ENCODE assay signal across 1 cellular context in the genomic region with DNA sequence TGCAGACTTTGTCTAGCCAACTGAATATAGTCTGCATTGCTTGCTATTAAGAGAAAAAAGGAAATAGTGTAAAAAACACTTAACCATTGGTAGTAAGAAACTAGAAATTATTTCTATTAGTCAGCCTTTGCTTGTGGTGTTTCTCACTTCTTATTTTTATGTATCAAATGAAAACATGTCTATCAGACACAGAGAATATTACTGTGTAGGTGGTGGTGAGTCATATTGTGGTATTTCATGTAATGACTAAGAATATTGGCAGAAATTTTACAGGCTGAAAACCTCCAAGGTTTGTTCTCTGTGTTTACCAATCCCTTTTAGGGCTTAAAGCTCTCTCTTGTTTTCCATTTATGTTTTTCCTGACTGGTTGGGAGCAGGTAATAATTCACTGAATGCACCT.
A peak's percentile ranks its signal among the peaks of the same experiment; 100 is the strongest.
TF ChIP-seq lines count a peak whose summit lies in the region.

No MANE protein-coding gene starts in this region.

TF ChIP-seq in HEK293, 187 proteins besides CTCF, POLR2A, EP300 and RAD21 (continued from another document):
- TF ChIP-seq RBAK (tag by site-specific recombination; IDR thresholded peaks at IDR 0.05) (no peak), PRDM1 (tag by site-specific recombination; IDR thresholded peaks at IDR 0.05) (peak; percentile 52; the same call in 1 of the 2 replicates), GLIS1 (tag by site-specific recombination; IDR thresholded peaks at IDR 0.05) (peak; percentile 11; the same call in 1 of the 2 replicates), SP7 (tag by site-specific recombination; IDR thresholded peaks at IDR 0.05) (peak; percentile 49; the same call in 1 of the 2 replicates), ZNF660 (tag by site-specific recombination; IDR thresholded peaks at IDR 0.05) (0 out of 2 replicates have a peak, but pooled peaks have one; percentile 25), GFI1B (tag by site-specific recombination; IDR thresholded peaks at IDR 0.05) (no peak), ZFP3 (tag by site-specific recombination; IDR thresholded peaks at IDR 0.05; ENCODE audit: low read depth) (no peak), ZFP41 (tag by site-specific recombination; IDR thresholded peaks at IDR 0.05; ENCODE audit: borderline replicate concordance) (no peak), ZFHX2 (tag by site-specific recombination; conservative IDR thresholded peaks at IDR 0.05) (peak; percentile 33; the same call in 1 of the 2 replicates), ZNF121 (tag by site-specific recombination; IDR thresholded peaks at IDR 0.05) (no peak), ZNF133 (tag by site-specific recombination; IDR thresholded peaks at IDR 0.05) (no peak), OSR2 (tag by site-specific recombination; IDR thresholded peaks at IDR 0.05) (no peak), ZSCAN16 (tag by site-specific recombination; IDR thresholded peaks at IDR 0.05) (no peak), ZNF19 (tag by site-specific recombination; IDR thresholded peaks at IDR 0.05; ENCODE audit: low read depth) (no peak)
- TF ChIP-seq, protein P1, sequence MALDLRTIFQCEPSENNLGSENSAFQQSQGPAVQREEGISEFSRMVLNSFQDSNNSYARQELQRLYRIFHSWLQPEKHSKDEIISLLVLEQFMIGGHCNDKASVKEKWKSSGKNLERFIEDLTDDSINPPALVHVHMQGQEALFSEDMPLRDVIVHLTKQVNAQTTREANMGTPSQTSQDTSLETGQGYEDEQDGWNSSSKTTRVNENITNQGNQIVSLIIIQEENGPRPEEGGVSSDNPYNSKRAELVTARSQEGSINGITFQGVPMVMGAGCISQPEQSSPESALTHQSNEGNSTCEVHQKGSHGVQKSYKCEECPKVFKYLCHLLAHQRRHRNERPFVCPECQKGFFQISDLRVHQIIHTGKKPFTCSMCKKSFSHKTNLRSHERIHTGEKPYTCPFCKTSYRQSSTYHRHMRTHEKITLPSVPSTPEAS (tag by site-specific recombination; IDR thresholded peaks at IDR 0.05), result no peak
- TF ChIP-seq, protein P2, sequence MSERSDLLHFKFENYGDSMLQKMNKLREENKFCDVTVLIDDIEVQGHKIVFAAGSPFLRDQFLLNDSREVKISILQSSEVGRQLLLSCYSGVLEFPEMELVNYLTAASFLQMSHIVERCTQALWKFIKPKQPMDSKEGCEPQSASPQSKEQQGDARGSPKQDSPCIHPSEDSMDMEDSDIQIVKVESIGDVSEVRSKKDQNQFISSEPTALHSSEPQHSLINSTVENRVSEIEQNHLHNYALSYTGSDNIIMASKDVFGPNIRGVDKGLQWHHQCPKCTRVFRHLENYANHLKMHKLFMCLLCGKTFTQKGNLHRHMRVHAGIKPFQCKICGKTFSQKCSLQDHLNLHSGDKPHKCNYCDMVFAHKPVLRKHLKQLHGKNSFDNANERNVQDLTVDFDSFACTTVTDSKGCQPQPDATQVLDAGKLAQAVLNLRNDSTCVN (tag by site-specific recombination; optimal IDR thresholded peaks at IDR 0.05), result no peak
- TF ChIP-seq, protein P3, sequence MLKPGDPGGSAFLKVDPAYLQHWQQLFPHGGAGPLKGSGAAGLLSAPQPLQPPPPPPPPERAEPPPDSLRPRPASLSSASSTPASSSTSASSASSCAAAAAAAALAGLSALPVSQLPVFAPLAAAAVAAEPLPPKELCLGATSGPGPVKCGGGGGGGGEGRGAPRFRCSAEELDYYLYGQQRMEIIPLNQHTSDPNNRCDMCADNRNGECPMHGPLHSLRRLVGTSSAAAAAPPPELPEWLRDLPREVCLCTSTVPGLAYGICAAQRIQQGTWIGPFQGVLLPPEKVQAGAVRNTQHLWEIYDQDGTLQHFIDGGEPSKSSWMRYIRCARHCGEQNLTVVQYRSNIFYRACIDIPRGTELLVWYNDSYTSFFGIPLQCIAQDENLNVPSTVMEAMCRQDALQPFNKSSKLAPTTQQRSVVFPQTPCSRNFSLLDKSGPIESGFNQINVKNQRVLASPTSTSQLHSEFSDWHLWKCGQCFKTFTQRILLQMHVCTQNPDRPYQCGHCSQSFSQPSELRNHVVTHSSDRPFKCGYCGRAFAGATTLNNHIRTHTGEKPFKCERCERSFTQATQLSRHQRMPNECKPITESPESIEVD (tag by site-specific recombination; IDR thresholded peaks at IDR 0.05), result peak; percentile 89
